In genomic region chr10:931326-932318, GRCh38 we compare ENCODE assay signal across 8 cellular contexts. TPM values are rescaled to one million over a fixed set of nuclear protein-coding genes. Genes with fewer than 3 reads are reported as not detected.
A peak's percentile ranks its signal among the peaks of the same experiment; 100 is the strongest.
DNase-seq lines count a peak whose midpoint lies in the region; ATAC-seq and TF ChIP-seq lines count a peak whose summit lies in the region.

TSS of gene LARP4B (minus strand) at chr10:931705. CDS start at chr10:885721, 45,984 bp downstream.

- H3K27ac ChIP-seq in mammary epithelial cell (ENCODE audit: insufficient read depth, low read depth, low read length) (peak within 1 kb of the TSS; percentile 83), iPS-20b (ENCODE audit: low read length) (no peak within 1 kb of the TSS), skin epidermis (peak within 1 kb of the TSS; percentile 92 to 100 (median 99))

- peaks cover 22% of the 10 kb centered on the region for H4K20me1 ChIP-seq in mammary epithelial cell (ENCODE audit: insufficient read depth, low read length)

- peak; percentile 99 for DNase-seq in AG08395 (ENCODE audit: low spot score)
- DNase-seq in NCI-H2227 treated with DMSO at 0.1 percent for 48 hours (lab: John Stamatoyannopoulos, UW), result peak; percentile 86
- peak; percentile 98 for DNase-seq in mammary epithelial cell

- TF ChIP-seq CTCF in WI38 (IDR thresholded peaks at IDR 0.05; ENCODE audit: low read depth, low read length), result no peak
- no peak for TF ChIP-seq CTCF in mammary epithelial cell (conservative IDR thresholded peaks at IDR 0.05 in 1 of 2, IDR thresholded peaks at IDR 0.05 in 1 of 2; ENCODE audit: extremely low read depth in 1 of 2, insufficient read depth in 1 of 2, low read depth in 1 of 2, low read length in 2 of 2)

- no TSS peak for BruUV-seq in mammary epithelial cell (replicated peaks; lab: Mats Ljungman, UMichigan)

- intact Hi-C loops in mammary epithelial cell (cut with micrococcal nuclease), result loop anchor here (2.0 to 5.0 kb wide), 2 partner anchors 57 to 121 kb away; partner anchors contain the start of gene GTPBP4

- 0% methylated on average over 11 of the region's 137 CpGs for WGBS in mammary epithelial cell (ENCODE audit: low coverage, missing lambda C conversion rate)

- ATAC-seq in HG03175 (IDR thresholded peaks at IDR 0.05; ENCODE audit: unreplicated experiment), result peak; percentile 94

- peak; percentile 65 for TF ChIP-seq POLR2A in GM18951 (IDR thresholded peaks at IDR 0.05; ENCODE audit: extremely low read depth, insufficient read depth, insufficient read length)

- in situ Hi-C loops in GM18951 (cut with MboI; ENCODE audit: low sequenced_read_pairs, unreplicated experiment), result no loop called here
- in situ Hi-C loops in mammary epithelial cell (cut with MboI; ENCODE audit: low sequenced_read_pairs in 2 of 2), result loop anchor here in 1 of 2 donors (5.0 kb wide), 1 partner anchor 56 kb away; the partner anchor contains the start of gene GTPBP4

- H3K9ac ChIP-seq in mammary epithelial cell (ENCODE audit: insufficient read depth, low read length) (peak within 1 kb of the TSS; percentile 89), iPS-20b (ENCODE audit: low read depth, low read length) (peak within 1 kb of the TSS; percentile 79)

- H3K4me3 ChIP-seq in WI38 (ENCODE audit: low read depth, low read length), result peak within 1 kb of the TSS; percentile 80
- peak within 1 kb of the TSS; percentile 61 to 87 (median 86) for H3K4me3 ChIP-seq in mammary epithelial cell (replicated peaks in 1 of 3; ENCODE audit: insufficient read depth in 1 of 3, low read depth in 2 of 3, low read length in 3 of 3)
- H3K4me3 ChIP-seq in iPS-20b (ENCODE audit: low read length), result peak within 1 kb of the TSS; percentile 85
- H3K4me3 ChIP-seq in skin epidermis, result peak within 1 kb of the TSS; percentile 46 to 86 (median 77)

- dilution Hi-C loops in mammary epithelial cell (cut with HindIII; ENCODE audit: low sequenced_read_pairs), result loop anchor here (5.0 kb wide), 1 partner anchor 56 kb away; the partner anchor contains the start of gene GTPBP4

- H3K4me1 ChIP-seq in mammary epithelial cell (ENCODE audit: insufficient read depth, low read length) (peaks cover 14% of the 10 kb centered on the region), iPS-20b (ENCODE audit: insufficient read depth, low read length) (peaks cover 13% of the 10 kb centered on the region; the same call in 1 of the 2 replicates)

- H3K9me3 ChIP-seq in mammary epithelial cell (replicated peaks; ENCODE audit: insufficient read depth, low read length) (no peaks in the 10 kb centered on the region), iPS-20b (ENCODE audit: insufficient read depth, low read depth, low read length) (no peaks in the 10 kb centered on the region)

- no peaks in the 10 kb centered on the region for H3K36me3 ChIP-seq in mammary epithelial cell (ENCODE audit: insufficient read depth, low read length)
- peaks cover 3% of the 10 kb centered on the region; the same call in 1 of the 2 replicates for H3K36me3 ChIP-seq in iPS-20b (ENCODE audit: insufficient read depth, low read depth, low read length)

- H3K79me2 ChIP-seq in mammary epithelial cell (ENCODE audit: insufficient read depth, low read length), result peaks cover 50% of the 10 kb centered on the region

- peak within 1 kb of the TSS; percentile 96 for H3K4me2 ChIP-seq in mammary epithelial cell (ENCODE audit: insufficient read depth, low read depth, low read length)

- H3K27me3 ChIP-seq in mammary epithelial cell (ENCODE audit: insufficient read depth, low read length) (no peaks in the 10 kb centered on the region), iPS-20b (ENCODE audit: insufficient read depth, low read length) (no peaks in the 10 kb centered on the region)

- CTCF ChIA-PET in mammary epithelial cell (lab: Charles Lee; ENCODE audit: low non-redundant PET), result no interaction called here

- peak within 1 kb of the TSS; percentile 75 for H2AFZ ChIP-seq in mammary epithelial cell (ENCODE audit: low read depth, low read length)

RNA-seq across cellular contexts. Expression of gene LARP4B, which starts in this region (rescaled TPM):
- 100 to 1,000 TPM in 1 of 2 donors, 10 to 100 TPM in 1; 49.8 to 103 TPM for total RNA-seq in mammary epithelial cell
- polyA plus RNA-seq in mammary epithelial cell, result 37.3 TPM
- 79.9 TPM for polyA minus RNA-seq in mammary epithelial cell
